19 cellular contexts compared by ENCODE assay signal in the genomic region with DNA sequence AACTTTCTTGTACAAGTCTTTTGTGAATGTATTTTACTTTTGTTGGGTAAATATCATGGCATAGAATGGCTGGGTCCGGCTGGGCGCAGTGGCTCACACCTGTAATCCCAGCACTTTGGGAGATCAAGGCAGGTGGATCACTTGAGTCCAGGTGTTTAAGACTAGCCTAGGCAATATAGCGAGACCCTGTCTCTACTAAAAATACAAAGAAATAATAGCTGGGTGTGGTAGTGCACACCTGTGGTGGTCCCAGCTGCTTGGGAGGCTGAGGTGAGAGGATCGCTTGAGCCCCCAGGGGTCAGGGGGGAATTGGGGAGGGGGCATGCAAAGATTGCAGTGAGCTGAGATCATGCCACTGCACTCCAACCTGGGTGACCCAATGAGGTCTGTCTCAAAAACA. TPM values are rescaled to one million over a fixed set of nuclear protein-coding genes. Genes with fewer than 3 reads are reported as not detected.
DNase-seq lines count a peak whose midpoint lies in the region; ATAC-seq, FAIRE-seq and TF ChIP-seq lines count a peak whose summit lies in the region.
"Had no signal": no experiment of that assay in that cellular context is flagged by ENCODE, and none has a peak within 500 bp of the region (broad histone marks: within the 10 kb centered on the region; RNA-seq: fewer than 3 reads in every experiment).

No MANE protein-coding gene starts in this region.

- TF ChIP-seq RAD21 in A549 (conservative IDR thresholded peaks at IDR 0.05 in 1 of 2, IDR thresholded peaks at IDR 0.05 in 1 of 2), result no peak
- no peak for TF ChIP-seq RAD21 in HepG2 (CRISPR knock-in tag; IDR thresholded peaks at IDR 0.05)

- TF ChIP-seq EP300 in A549 (IDR thresholded peaks at IDR 0.05) (no peak), HepG2 (IDR thresholded peaks at IDR 0.05; ENCODE audit: low read depth in 2 of 2, low read length in 2 of 2) (no peak), HepG2 (CRISPR knock-in tag; IDR thresholded peaks at IDR 0.05; ENCODE audit: borderline replicate concordance) (no peak), transverse colon (IDR thresholded peaks at IDR 0.05; ENCODE audit: low read depth) (no peak)

- in situ Hi-C loops in HepG2 (cut with HindIII; ENCODE audit: extremely low pct_ligation_motif_present, low pct_unique_long_range_greater_than_20kb) (no loop called here), transverse colon (cut with MboI; ENCODE audit: low pct_ligation_motif_present in 1 of 4, low pct_unique_long_range_greater_than_20kb in 1 of 4, low sequenced_read_pairs in 3 of 4) (no loop called here)

- FAIRE-seq in A549 (lab: Jason Lieb, UNC) (no peak), HepG2 (lab: Jason Lieb, UNC) (no peak)
- FAIRE-seq: GM12891, GM18507, H54 had no signal

- H4K20me1 ChIP-seq in HepG2 (ENCODE audit: insufficient read depth, low read length), result no peaks in the 10 kb centered on the region

- CTCF ChIA-PET in A549 (lab: Yijun Ruan, JAX) (interaction anchor here (0.6 kb wide), 1 partner anchor 62 kb away, joined by 3 read pairs; no protein-coding TSS in a partner anchor), HepG2 (lab: Yijun Ruan, JAX; ENCODE audit: low intra/inter-chr PET ratio, low total read pairs) (no interaction called here)

- no peak for ATAC-seq in A549
- no peak for ATAC-seq in HepG2

- H3K27me3 ChIP-seq in HepG2 (ENCODE audit: control insufficient read depth in 1 of 2, insufficient read depth in 2 of 2, low read length in 2 of 2) (peaks cover 0 to 6% of the 10 kb centered on the region in 2 experiments; a peak in 1 of 5 replicates), transverse colon (no peaks in the 10 kb centered on the region)

- no peak overlapping the region for H3K27ac ChIP-seq in A549
- H3K27ac ChIP-seq in HepG2 (ENCODE audit: extremely low read length, insufficient read depth, low read length), result no peak overlapping the region
- no peak overlapping the region for H3K27ac ChIP-seq in transverse colon

- TF ChIP-seq CTCF in A549 (IDR thresholded peaks at IDR 0.05) (no peak), osteocyte (IDR thresholded peaks at IDR 0.05) (no peak), HepG2 (CRISPR knock-in tag; IDR thresholded peaks at IDR 0.05) (no peak), transverse colon (IDR thresholded peaks at IDR 0.05) (no peak)

- H3K4me1 Mint-ChIP-seq in osteocyte (ENCODE audit: unreplicated experiment), result peaks cover 15% of the 10 kb centered on the region
- H3K4me1 Mint-ChIP-seq: CD4-positive, alpha-beta memory T cell had no signal

- H3K9me3 Mint-ChIP-seq in osteocyte (ENCODE audit: unreplicated experiment), result no peaks in the 10 kb centered on the region
- H3K9me3 Mint-ChIP-seq: CD4-positive, alpha-beta memory T cell; HFFc6 had no signal

- H3K4me2 ChIP-seq in A549 (peak overlapping the region; percentile 27; the same call in 1 of the 3 replicates), HepG2 (ENCODE audit: low read depth, low read length) (no peak overlapping the region)

- POLR2A ChIA-PET in A549 (lab: Yijun Ruan, JAX), result no interaction called here
- POLR2A ChIA-PET in HepG2 (lab: Yijun Ruan, JAX), result no interaction called here

- intact Hi-C loops in HepG2 (cut with micrococcal nuclease; ENCODE audit: unreplicated experiment) (no loop called here), transverse colon (cut with DNase I; ENCODE audit: low total_unique reads) (no loop called here)

- no peak for DNase-seq in A549 (ENCODE audit: low read depth in 1 of 2, low spot score in 1 of 2)
- DNase-seq in NCI-H748 treated with DMSO at 0.1 percent for 48 hours (lab: John Stamatoyannopoulos, UW), result peak; percentile 0
- DNase-seq in osteocyte (ENCODE audit: extremely low spot score, unreplicated experiment), result peak; percentile 7
- no peak for DNase-seq in HepG2 (ENCODE audit: low spot score)
- no peak for DNase-seq in transverse colon
- no peak for DNase-seq in NCI-H524 treated with DMSO at 0.1 percent for 48 hours (lab: John Stamatoyannopoulos, UW)
- DNase-seq: 8988T; C1 segment of cervical spinal cord; Calu3; CD4-positive, alpha-beta memory T cell; COR-L47; DMS79 treated with DMSO at 0.1 percent for 48 hours; GF-D8; GOT3 had no signal

- H3K27ac Mint-ChIP-seq in osteocyte (ENCODE audit: unreplicated experiment), result no peak overlapping the region
- H3K27ac Mint-ChIP-seq: CD4-positive, alpha-beta memory T cell; HFFc6 had no signal

- no peaks in the 10 kb centered on the region for H3K36me3 Mint-ChIP-seq in osteocyte (ENCODE audit: unreplicated experiment)
- H3K36me3 Mint-ChIP-seq: CD4-positive, alpha-beta memory T cell had no signal

- BruUV-seq in HepG2 (replicated peaks; lab: Mats Ljungman, UMichigan), result no TSS peak

- H2AFZ ChIP-seq in HepG2 (ENCODE audit: low read length), result no peak overlapping the region

- H3K9me3 ChIP-seq in A549, result no peaks in the 10 kb centered on the region
- no peaks in the 10 kb centered on the region for H3K9me3 ChIP-seq in HepG2 (ENCODE audit: low read length)
- no peaks in the 10 kb centered on the region for H3K9me3 ChIP-seq in transverse colon
- H3K9me3 ChIP-seq: HAP-1 had no signal

- H3K36me3 ChIP-seq in HepG2 (replicated peaks in 1 of 2; ENCODE audit: control insufficient read depth in 1 of 2, insufficient read depth in 2 of 2, low read length in 2 of 2) (no peaks in the 10 kb centered on the region), transverse colon (no peaks in the 10 kb centered on the region)
- H3K36me3 ChIP-seq: HAP-1 had no signal

- no peaks in the 10 kb centered on the region for H3K79me2 ChIP-seq in HepG2 (ENCODE audit: insufficient read depth, low read length)

- TF ChIP-seq POLR2A in A549 (IDR thresholded peaks at IDR 0.05; ENCODE audit: low read length) (no peak), HepG2 (IDR thresholded peaks at IDR 0.05; ENCODE audit: insufficient read depth in 1 of 2, low read depth in 2 of 2, low read length in 2 of 2) (no peak), transverse colon (IDR thresholded peaks at IDR 0.05) (no peak)

- H3K4me1 ChIP-seq in A549, result peaks cover 8% of the 10 kb centered on the region
- no peaks in the 10 kb centered on the region for H3K4me1 ChIP-seq in HepG2 (ENCODE audit: insufficient read depth, low read length)
- no peaks in the 10 kb centered on the region for H3K4me1 ChIP-seq in transverse colon

- H3K4me3 ChIP-seq in A549 (no peak overlapping the region), HepG2 (replicated peaks in 1 of 3; ENCODE audit: insufficient read depth in 1 of 3, low read depth in 2 of 3, low read length in 3 of 3) (no peak overlapping the region), transverse colon (no peak overlapping the region)
- H3K4me3 ChIP-seq: HAP-1 had no signal

- H3K4me3 Mint-ChIP-seq in osteocyte (ENCODE audit: unreplicated experiment), result no peak overlapping the region
- H3K4me3 Mint-ChIP-seq: CD4-positive, alpha-beta memory T cell; HFFc6 had no signal

- WGBS in A549 (ENCODE audit: missing lambda C conversion rate), result 65% methylated on average over 4 of the region's 4 CpGs
- WGBS in HepG2 (ENCODE audit: low lambda C conversion rate), result 12% methylated on average over 4 of the region's 4 CpGs
- WGBS in transverse colon (ENCODE audit: low coverage in 1 of 2), 2 donors, result 73 to 77% methylated on average over 1 to 4 of the region's 4 CpGs

- no peak overlapping the region for H3K9ac ChIP-seq in HepG2 (ENCODE audit: insufficient read depth, low read depth, low read length)

- peaks cover 12% of the 10 kb centered on the region for H3K27me3 Mint-ChIP-seq in osteocyte (ENCODE audit: unreplicated experiment)

TF ChIP-seq in A549, 52 proteins besides CTCF, POLR2A, EP300 and RAD21:
- TF ChIP-seq HOXB5 (CRISPR knock-in tag; IDR thresholded peaks at IDR 0.05) (no peak), CEBPB (IDR thresholded peaks at IDR 0.05) (no peak), ZFP36 (IDR thresholded peaks at IDR 0.05; ENCODE audit: borderline replicate concordance, partially characterized antibody) (no peak)

TF ChIP-seq in HepG2, 621 proteins besides CTCF, POLR2A, EP300 and RAD21 (continues in another document):
- TF ChIP-seq ZNF678 (CRISPR knock-in tag; IDR thresholded peaks at IDR 0.05) (no peak), TSC22D2 (CRISPR knock-in tag; IDR thresholded peaks at IDR 0.05; ENCODE audit: borderline replicate concordance) (no peak)
- TF ChIP-seq, protein P1, sequence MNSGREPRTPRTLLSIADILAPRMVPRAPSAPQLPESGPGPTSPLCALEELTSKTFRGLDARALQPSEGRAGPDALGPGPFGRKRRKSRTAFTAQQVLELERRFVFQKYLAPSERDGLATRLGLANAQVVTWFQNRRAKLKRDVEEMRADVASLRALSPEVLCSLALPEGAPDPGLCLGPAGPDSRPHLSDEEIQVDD (CRISPR knock-in tag; IDR thresholded peaks at IDR 0.05; ENCODE audit: borderline replicate concordance), result no peak

RNA-seq across cellular contexts. Expression of a gene that starts 52.9 kb away (rescaled TPM):
- 200 and 208 TPM in 2 replicates for polyA plus RNA-seq in A549 (2011; rRNA removed)
- polyA plus RNA-seq in A549 (2012; cell fraction: cytosol; rRNA removed), result 97.6 and 99.3 TPM in 2 replicates
- 31.7 and 43.1 TPM in 2 replicates for polyA plus RNA-seq in A549 (2012; cell fraction: nucleus; rRNA removed)
- 354 to 362 TPM (median 360 TPM) in 3 replicates for polyA plus RNA-seq in A549 (2017; fragmentation: RNase III; extraction: RNeasy Plus Mini Kit Qiagen cat#74134 plus additional on column Dnase treatment)
- polyA minus RNA-seq in A549 (2011; rRNA and poly(A)+ RNA removed), result 58.5 and 59.3 TPM in 2 replicates
- 155 and 159 TPM in 2 replicates for total RNA-seq in osteocyte
- total RNA-seq in HepG2 (2016; rRNA removed; fragmentation: Illumina TruSeq; extraction: Trizol), result 206 and 323 TPM in 2 replicates
- total RNA-seq in HepG2 (2016; cell fraction: cytosol; rRNA removed; fragmentation: Illumina TruSeq; extraction: Trizol; ENCODE audit: low read depth), result 20.6 and 23.7 TPM in 2 replicates
- 211 and 312 TPM in 2 replicates for total RNA-seq in HepG2 (2016; cell fraction: insoluble cytoplasmic fraction; rRNA removed; fragmentation: Illumina TruSeq; extraction: Trizol)
- 33.5 and 37.5 TPM in 2 replicates for total RNA-seq in HepG2 (2016; cell fraction: membrane; rRNA removed; fragmentation: Illumina TruSeq; extraction: Trizol)
- total RNA-seq in HepG2 (2016; cell fraction: nucleus; rRNA removed; fragmentation: Illumina TruSeq; extraction: Trizol), result 81.8 and 84.7 TPM in 2 replicates
- 49.3 and 60.6 TPM in 2 replicates for polyA plus RNA-seq in HepG2 (2011; rRNA removed)
- 28.0 and 36.6 TPM in 2 replicates for polyA plus RNA-seq in HepG2 (2011; cell fraction: cytosol; rRNA removed)
- polyA plus RNA-seq in HepG2 (2011; cell fraction: nucleus; rRNA removed), result 25.1 and 25.6 TPM in 2 replicates
- polyA plus RNA-seq in HepG2 (2012), result 144 and 186 TPM in 2 replicates
- 21.7 and 22.0 TPM in 2 replicates for polyA plus RNA-seq in HepG2 (2016; cell fraction: cytosol; fragmentation: Illumina TruSeq; extraction: Trizol; ENCODE audit: low read depth)
- 513 and 558 TPM in 2 replicates for polyA plus RNA-seq in HepG2 (2016; cell fraction: insoluble cytoplasmic fraction; fragmentation: Illumina TruSeq; extraction: Trizol; ENCODE audit: low read depth)
- polyA plus RNA-seq in HepG2 (2016; cell fraction: membrane; fragmentation: Illumina TruSeq; extraction: Trizol; ENCODE audit: low read depth), result 26.3 and 31.3 TPM in 2 replicates
- 158 and 180 TPM in 2 replicates for polyA plus RNA-seq in HepG2 (2016; cell fraction: nucleus; fragmentation: Illumina TruSeq; extraction: Trizol; ENCODE audit: insufficient read depth, low read depth)
- 22.9 and 64.5 TPM in 2 replicates for polyA minus RNA-seq in HepG2 (2011; rRNA and poly(A)+ RNA removed; ENCODE audit: low replicate concordance)
- 29.8 and 35.1 TPM in 2 replicates for polyA minus RNA-seq in HepG2 (2011; cell fraction: cytosol; rRNA and poly(A)+ RNA removed)
- polyA minus RNA-seq in HepG2 (2011; cell fraction: nucleus; rRNA and poly(A)+ RNA removed), result 54.8 and 55.4 TPM in 2 replicates
- 10 to 100 TPM; 23.9 to 92.7 (median 69.4) TPM for total RNA-seq in transverse colon

Comparison
In these comparisons a context has a peak if more than half of its experiments do, and no peak if none do; other contexts are left out.
1. DNase-seq: peak in NCI-H748 treated with DMSO at 0.1 percent for 48 hours (single experiment) and osteocyte (single experiment); none in A549 (0 of 2), HepG2 (single experiment), transverse colon (single experiment) and NCI-H524 treated with DMSO at 0.1 percent for 48 hours (single experiment).